16 cellular contexts compared by ENCODE assay signal in the genomic region with DNA sequence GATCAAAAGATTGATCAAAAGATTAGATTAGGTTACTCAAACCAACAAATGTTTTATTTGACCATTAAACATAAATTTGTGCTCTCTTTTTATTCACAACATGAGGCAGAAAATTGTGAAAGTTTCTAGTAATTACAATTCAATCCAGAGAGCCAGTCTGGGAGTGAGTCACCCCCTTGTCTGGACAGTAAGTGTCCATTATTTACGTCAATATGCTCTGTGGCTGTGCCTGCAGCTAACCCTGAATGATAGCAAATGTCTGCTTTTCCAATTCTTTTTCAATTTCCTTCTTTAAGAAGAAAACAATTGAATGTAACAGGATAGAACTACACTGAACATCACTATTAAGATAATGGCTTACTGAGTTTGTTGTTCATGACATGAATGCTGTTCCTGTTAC. TPM values are rescaled to one million over a fixed set of nuclear protein-coding genes. Genes with fewer than 3 reads are reported as not detected.
DNase-seq lines count a peak whose midpoint lies in the region; ATAC-seq, FAIRE-seq and TF ChIP-seq lines count a peak whose summit lies in the region.
"Had no signal": no experiment of that assay in that cellular context is flagged by ENCODE, and none has a peak within 500 bp of the region (broad histone marks: within the 10 kb centered on the region; RNA-seq: fewer than 3 reads in every experiment).

No MANE protein-coding gene starts in this region.

- TF ChIP-seq CTCF in IMR-90 (conservative IDR thresholded peaks at IDR 0.05; ENCODE audit: low read depth, low read length) (no peak), K562 (IDR thresholded peaks at IDR 0.05 in 2 of 3, conservative IDR thresholded peaks at IDR 0.05 in 1 of 3; ENCODE audit: insufficient read depth in 2 of 3, low read depth in 1 of 3, low read length in 3 of 3) (no peak)

- no peak overlapping the region for H3K27ac ChIP-seq in IMR-90 (ENCODE audit: insufficient read depth, low read length)
- H3K27ac ChIP-seq in K562 (ENCODE audit: extremely low read depth, low read depth, low read length) = no peak overlapping the region
- H3K27ac ChIP-seq: vagina had no signal

- peak overlapping the region; percentile 54; the same call in 1 of the 2 replicates for H3K56ac ChIP-seq in IMR-90 (ENCODE audit: extremely low read depth, insufficient read depth, low read length)

- H3K4me3 ChIP-seq in IMR-90 (ENCODE audit: insufficient read depth, low read depth, low read length) = no peak overlapping the region
- no peak overlapping the region for H3K4me3 ChIP-seq in K562
- H3K4me3 ChIP-seq: vagina had no signal

- FAIRE-seq in K562 (lab: Jason Lieb, UNC) = peak; percentile 6
- FAIRE-seq: HepG2 had no signal

- POLR2A ChIA-PET in IMR-90 (lab: Charles Lee; ENCODE audit: unreplicated experiment) = no interaction called here
- POLR2A ChIA-PET in K562 (lab: Yijun Ruan, JAX) = interaction anchor here (0.8 to 0.9 kb wide), 3 partner anchors 9 to 375 kb away, joined by 3 to 4 read pairs (median 3); no protein-coding TSS in a partner anchor

- H2BK15ac ChIP-seq in IMR-90 (ENCODE audit: low read depth, low read length) = no peak overlapping the region; the same call in 2 of the 3 replicates

- peak overlapping the region; percentile 74; the same call in 1 of the 2 replicates for H4K5ac ChIP-seq in IMR-90 (ENCODE audit: low read depth, low read length)

- no TSS peak for BruUV-seq in IMR-90 (replicated peaks; lab: Mats Ljungman, UMichigan)
- BruUV-seq in K562 (replicated peaks; lab: Mats Ljungman, UMichigan) = no TSS peak

- H2BK5ac ChIP-seq in IMR-90 (ENCODE audit: low read depth, low read length, poor library complexity, severe bottlenecking) = peak overlapping the region; percentile 99

- no peaks in the 10 kb centered on the region for H3K27me3 ChIP-seq in IMR-90 (ENCODE audit: control insufficient read depth, insufficient read depth, low read length)
- H3K27me3 ChIP-seq in K562 (ENCODE audit: control insufficient read depth in 2 of 2, insufficient read depth in 2 of 2, low read length in 2 of 2) = no peaks in the 10 kb centered on the region
- H3K27me3 ChIP-seq: vagina had no signal

- no peak overlapping the region for H3K9ac ChIP-seq in IMR-90 (ENCODE audit: low read depth, low read length)
- H3K9ac ChIP-seq in K562 (ENCODE audit: insufficient read depth in 1 of 2, low read depth in 2 of 2, low read length in 2 of 2) = no peak overlapping the region

- peak; percentile 58 for DNase-seq in AG08396 (ENCODE audit: low spot score)
- peak; percentile 90 for DNase-seq in IMR-90
- no peak for DNase-seq in K562 (ENCODE audit: extremely low read depth in 1 of 4, low spot score in 3 of 4)
- peak; percentile 16 for DNase-seq in kidney glomerular epithelial cell (lab: John Stamatoyannopoulos, UW)
- DNase-seq in activated T-cell treated with anti-CD3 and anti-CD28 coated beads, Interleukin-2, amount 50 U/mL, for 48 hours = no peak
- no peak for DNase-seq in GF-D8 (lab: John Stamatoyannopoulos, UW)
- no peak for DNase-seq in stimulated activated CD4-positive, alpha-beta T cell treated with anti-CD3 and anti-CD28 coated beads, Interleukin-4, amount 100 ng/mL, for 24 hours
- no peak for DNase-seq in stimulated activated naive CD8-positive, alpha-beta T cell treated with anti-CD3 and anti-CD28 coated beads, Interleukin-15, Interleukin-2, amounts not matched to agents 100 U/mL and 50 U/mL, for 24 hours
- DNase-seq: activated naive CD8-positive, alpha-beta T cell treated with anti-CD3 and anti-CD28 coated beads for 36 hours; CD4-positive, alpha-beta T cell; effector memory CD4-positive, alpha-beta T cell; naive B cell; NCI-H146 had no signal

- dilution Hi-C loops in IMR-90 (cut with HindIII; ENCODE audit: low sequenced_read_pairs, unreplicated experiment) = no loop called here

- TF ChIP-seq POLR2A in IMR-90 (IDR thresholded peaks at IDR 0.05; ENCODE audit: low read depth, low read length) (no peak), K562 (conservative IDR thresholded peaks at IDR 0.05) (no peak)

- no peak overlapping the region for H3K23ac ChIP-seq in IMR-90 (ENCODE audit: low read depth, low read length)

- peak overlapping the region; percentile 88; the same call in 1 of the 2 replicates for H2BK20ac ChIP-seq in IMR-90 (ENCODE audit: low read depth, low read length)

- peak overlapping the region; percentile 78; the same call in 1 of the 2 replicates for H3K18ac ChIP-seq in IMR-90 (ENCODE audit: low read depth, low read length)

- in situ Hi-C loops in IMR-90 (cut with MboI; ENCODE audit: low sequenced_read_pairs) = no loop called here
- in situ Hi-C loops in K562 (cut with MboI) = no loop called here

- intact Hi-C loops in IMR-90 (cut with micrococcal nuclease) (no loop called here), K562 (cut with micrococcal nuclease) (no loop called here)

- H3K4me1 ChIP-seq in IMR-90 (ENCODE audit: control insufficient read depth, insufficient read depth, low read length) (peaks cover 15% of the 10 kb centered on the region), K562 (replicated peaks in 1 of 2; ENCODE audit: control insufficient read depth in 2 of 2, insufficient read depth in 2 of 2, low read length in 2 of 2) (peaks cover 0 to 12% of the 10 kb centered on the region in 2 experiments; a peak in 2 of 5 replicates)
- H3K4me1 ChIP-seq: vagina had no signal

- no peak overlapping the region for H3K14ac ChIP-seq in IMR-90 (replicated peaks; ENCODE audit: low read depth, low read length)

- H3K79me1 ChIP-seq in IMR-90 (ENCODE audit: low read depth in 1 of 2, low read length in 2 of 2) = no peaks in the 10 kb centered on the region

- H3K36me3 ChIP-seq in IMR-90 (ENCODE audit: control insufficient read depth, insufficient read depth, low read length) = no peaks in the 10 kb centered on the region
- H3K36me3 ChIP-seq in K562 (ENCODE audit: control insufficient read depth, insufficient read depth, low read length) = no peaks in the 10 kb centered on the region
- H3K36me3 ChIP-seq: vagina had no signal

- H4K20me1 ChIP-seq in IMR-90 (ENCODE audit: insufficient read depth, low read length) = no peaks in the 10 kb centered on the region
- no peaks in the 10 kb centered on the region for H4K20me1 ChIP-seq in K562 (replicated peaks; ENCODE audit: control insufficient read depth, insufficient read depth, low read length)

- H2BK120ac ChIP-seq in IMR-90 (ENCODE audit: low read depth, low read length) = peak overlapping the region; percentile 91; the same call in 1 of the 2 replicates

- ATAC-seq in IMR-90 (ENCODE audit: low read depth) (peak; percentile 76), K562 (no peak)
- ATAC-seq in stimulated activated naive CD8-positive, alpha-beta T cell treated with anti-CD3 and anti-CD28 coated beads, Interleukin-15, Interleukin-2, amounts not matched to agents 100 U/mL and 50 U/mL, for 24 hours = no peak
- ATAC-seq: HepG2 had no signal

- peak overlapping the region in 1 of 2 experiments; percentile 86; a peak in 1 of 4 replicates for H4K8ac ChIP-seq in IMR-90 (ENCODE audit: low read depth in 2 of 2, low read length in 2 of 2)

- H3K4ac ChIP-seq in IMR-90 (ENCODE audit: low read depth, low read length) = peak overlapping the region; percentile 57; the same call in 1 of the 2 replicates

- H3K9me1 ChIP-seq in IMR-90 (ENCODE audit: insufficient read depth, low read length) = no peaks in the 10 kb centered on the region
- no peaks in the 10 kb centered on the region for H3K9me1 ChIP-seq in K562 (ENCODE audit: control insufficient read depth, insufficient read depth, low read length)

- H3K79me2 ChIP-seq in K562 (ENCODE audit: control insufficient read depth, insufficient read depth, low read length) = no peaks in the 10 kb centered on the region

- WGBS in IMR-90 (ENCODE audit: extremely low coverage in 2 of 2, insufficient read length in 1 of 2), 2 experiments = no CpG with 5 or more reads among the region's 1 CpG
- 6% methylated on average over 1 of the region's 1 CpG for WGBS in K562 (ENCODE audit: insufficient coverage, low coverage, missing lambda C conversion rate)

- CTCF ChIA-PET in IMR-90 (lab: Yijun Ruan, JAX) (interaction anchor here (0.6 kb wide), 1 partner anchor 1421 kb away, joined by 3 read pairs; no protein-coding TSS in a partner anchor), K562 (lab: Yijun Ruan, JAX; ENCODE audit: low intra/inter-chr PET ratio) (no interaction called here)

- H4K91ac ChIP-seq in IMR-90 (ENCODE audit: insufficient read depth, low read depth, low read length) = peak overlapping the region; percentile 67; the same call in 1 of the 2 replicates

- H2AK5ac ChIP-seq in IMR-90 (ENCODE audit: low read depth, low read length) = no peak overlapping the region

- no peaks in the 10 kb centered on the region for H3K9me3 ChIP-seq in IMR-90 (ENCODE audit: control insufficient read depth, insufficient read depth, low read length)
- no peaks in the 10 kb centered on the region for H3K9me3 ChIP-seq in K562 (replicated peaks; ENCODE audit: control insufficient read depth, insufficient read depth, low read depth, low read length)
- H3K9me3 ChIP-seq: vagina had no signal

- TF ChIP-seq EP300 in K562 (IDR thresholded peaks at IDR 0.05; ENCODE audit: low read length) = no peak

- H3K4me2 ChIP-seq in IMR-90 (ENCODE audit: low read depth, low read length) (peak overlapping the region; percentile 46; the same call in 1 of the 2 replicates), K562 (ENCODE audit: insufficient read depth, low read length) (no peak overlapping the region)

- no peak for TF ChIP-seq RAD21 in IMR-90 (IDR thresholded peaks at IDR 0.05; ENCODE audit: low read length)
- no peak for TF ChIP-seq RAD21 in K562 (CRISPR knock-in tag; conservative IDR thresholded peaks at IDR 0.05 in 1 of 2, IDR thresholded peaks at IDR 0.05 in 1 of 2)

- no peak overlapping the region for H2AK9ac ChIP-seq in IMR-90 (replicated peaks; ENCODE audit: low read depth, low read length, poor library complexity)

- H2AFZ ChIP-seq in IMR-90 (replicated peaks; ENCODE audit: low read length, poor library complexity) = no peak overlapping the region
- no peak overlapping the region for H2AFZ ChIP-seq in K562 (ENCODE audit: low read depth, low read length)

RNA-seq across cellular contexts. Expression of gene GNG11, which starts 27.9 kb away (rescaled TPM):
- total RNA-seq in IMR-90 (2012; rRNA removed) (6.1 and 11.1 TPM in 2 replicates), K562 (2014; rRNA removed) (not detected in 2 replicates), K562 (2014; rRNA removed; fragmentation: Illumina TruSeq; extraction: Trizol) (not detected in 2 replicates), K562 (2015; rRNA removed; fragmentation: Illumina TruSeq; extraction: Trizol) (not detected in 2 replicates), K562 (2021) (not detected in 2 replicates)
- polyA plus RNA-seq in IMR-90 (2012; rRNA removed) (10.1 and 10.5 TPM in 2 replicates), K562 (2011; rRNA removed) (0.06 TPM in 1 of 2 replicates, not detected in the other), K562 (2014; fragmentation: Illumina TruSeq; extraction: Trizol) (not detected in 2 replicates), K562 (2014; fragmentation: Nextera tagmentation; extraction: Ambion mirVana) (not detected), K562 (2014; rRNA removed) (not detected in 2 replicates)
- polyA plus RNA-seq in IMR-90 (2012; cell fraction: cytosol; rRNA removed) = 5.0 and 5.5 TPM in 2 replicates
- 2.0 and 3.3 TPM in 2 replicates for polyA plus RNA-seq in IMR-90 (2012; cell fraction: nucleus; rRNA removed; ENCODE audit: low replicate concordance)
- not detected in 2 replicates for total RNA-seq in K562 (2011; cell fraction: chromatin; rRNA removed; ENCODE audit: low replicate concordance)
- total RNA-seq in K562 (2011; cell fraction: nucleolus; rRNA removed) = not detected in 2 replicates
- not detected in 2 replicates for total RNA-seq in K562 (2011; cell fraction: nucleoplasm; rRNA removed)
- polyA plus RNA-seq in K562 (2011; cell fraction: cytosol; rRNA removed) = 0.03 TPM in 2 replicates
- not detected in 2 replicates for polyA plus RNA-seq in K562 (2011; cell fraction: nucleus; rRNA removed)
- not detected in 2 replicates for polyA plus RNA-seq in K562 (2012)
- polyA minus RNA-seq in K562 (2011; rRNA and poly(A)+ RNA removed) = not detected in 2 replicates
- polyA minus RNA-seq in K562 (2011; cell fraction: cytosol; rRNA and poly(A)+ RNA removed) = not detected in 2 replicates
- not detected in 2 replicates for polyA minus RNA-seq in K562 (2011; cell fraction: nucleus; rRNA and poly(A)+ RNA removed)
- total RNA-seq: activated naive CD8-positive, alpha-beta T cell treated with anti-CD3 and anti-CD28 coated beads for 36 hours; CD4-positive, alpha-beta T cell; HepG2 had no signal
- polyA plus RNA-seq: HepG2 had no signal

RNA-seq across cellular contexts. Expression of gene GNGT1, which starts 43.1 kb away (rescaled TPM):
- total RNA-seq in IMR-90 (2012; rRNA removed) (not detected in 2 replicates), K562 (2014; rRNA removed) (0.29 TPM in 1 of 2 replicates, not detected in the other), K562 (2014; rRNA removed; fragmentation: Illumina TruSeq; extraction: Trizol) (0.07 and 0.29 TPM in 2 replicates), K562 (2015; rRNA removed; fragmentation: Illumina TruSeq; extraction: Trizol) (0.33 and 0.49 TPM in 2 replicates), K562 (2021) (0.78 and 0.83 TPM in 2 replicates)
- polyA plus RNA-seq in IMR-90 (2012; rRNA removed) (not detected in 2 replicates), K562 (2011; rRNA removed) (0.04 and 0.24 TPM in 2 replicates), K562 (2014; fragmentation: Illumina TruSeq; extraction: Trizol) (not detected in 2 replicates), K562 (2014; fragmentation: Nextera tagmentation; extraction: Ambion mirVana) (under 1 TPM; 0.51 to 0.83 TPM), K562 (2014; rRNA removed) (0.65 TPM in 1 of 2 replicates, not detected in the other)
- polyA plus RNA-seq in IMR-90 (2012; cell fraction: cytosol; rRNA removed) = not detected in 2 replicates
- polyA plus RNA-seq in IMR-90 (2012; cell fraction: nucleus; rRNA removed; ENCODE audit: low replicate concordance) = not detected in 2 replicates
- not detected in 2 replicates for total RNA-seq in K562 (2011; cell fraction: chromatin; rRNA removed; ENCODE audit: low replicate concordance)
- 0.17 and 0.39 TPM in 2 replicates for total RNA-seq in K562 (2011; cell fraction: nucleolus; rRNA removed)
- 0.29 TPM in 1 of 2 replicates, not detected in the other for total RNA-seq in K562 (2011; cell fraction: nucleoplasm; rRNA removed)
- not detected in 2 replicates for polyA plus RNA-seq in K562 (2011; cell fraction: cytosol; rRNA removed)
- 0.20 and 0.26 TPM in 2 replicates for polyA plus RNA-seq in K562 (2011; cell fraction: nucleus; rRNA removed)
- 0.19 and 0.26 TPM in 2 replicates for polyA plus RNA-seq in K562 (2012)
- not detected in 2 replicates for polyA minus RNA-seq in K562 (2011; rRNA and poly(A)+ RNA removed)
- polyA minus RNA-seq in K562 (2011; cell fraction: cytosol; rRNA and poly(A)+ RNA removed) = 0.64 TPM in 1 of 2 replicates, not detected in the other
- 1.9 and 2.4 TPM in 2 replicates for polyA minus RNA-seq in K562 (2011; cell fraction: nucleus; rRNA and poly(A)+ RNA removed)
- total RNA-seq: activated naive CD8-positive, alpha-beta T cell treated with anti-CD3 and anti-CD28 coated beads for 36 hours; CD4-positive, alpha-beta T cell; HepG2; skeletal muscle tissue; vagina had no signal
- polyA plus RNA-seq: HepG2 had no signal

RNA-seq across cellular contexts. Expression of gene BET1, which starts 54.7 kb away (rescaled TPM):
- 9.9 and 36.4 TPM in 2 replicates for total RNA-seq in IMR-90 (2012; rRNA removed)
- polyA plus RNA-seq in IMR-90 (2012; rRNA removed) = 21.6 and 33.2 TPM in 2 replicates
- 4.5 and 8.7 TPM in 2 replicates for polyA plus RNA-seq in IMR-90 (2012; cell fraction: cytosol; rRNA removed)
- 1.8 and 10.5 TPM in 2 replicates for polyA plus RNA-seq in IMR-90 (2012; cell fraction: nucleus; rRNA removed; ENCODE audit: low replicate concordance)
- 9.4 and 19.3 TPM in 2 replicates for total RNA-seq in K562 (2011; cell fraction: chromatin; rRNA removed; ENCODE audit: low replicate concordance)
- 6.7 and 6.8 TPM in 2 replicates for total RNA-seq in K562 (2011; cell fraction: nucleolus; rRNA removed)
- total RNA-seq in K562 (2011; cell fraction: nucleoplasm; rRNA removed) = 15.0 and 28.5 TPM in 2 replicates
- total RNA-seq in K562 (2014; rRNA removed) = 15.8 and 25.3 TPM in 2 replicates
- 36.5 and 40.5 TPM in 2 replicates for total RNA-seq in K562 (2014; rRNA removed; fragmentation: Illumina TruSeq; extraction: Trizol)
- 27.3 and 29.8 TPM in 2 replicates for total RNA-seq in K562 (2015; rRNA removed; fragmentation: Illumina TruSeq; extraction: Trizol)
- 30.6 and 31.6 TPM in 2 replicates for total RNA-seq in K562 (2021)
- polyA plus RNA-seq in K562 (2011; rRNA removed) = 48.1 and 64.6 TPM in 2 replicates
- polyA plus RNA-seq in K562 (2011; cell fraction: cytosol; rRNA removed) = 11.8 and 28.3 TPM in 2 replicates
- 16.9 and 23.9 TPM in 2 replicates for polyA plus RNA-seq in K562 (2011; cell fraction: nucleus; rRNA removed)
- polyA plus RNA-seq in K562 (2012) = 27.6 and 42.4 TPM in 2 replicates
- polyA plus RNA-seq in K562 (2014; fragmentation: Illumina TruSeq; extraction: Trizol) = 38.2 and 45.6 TPM in 2 replicates
- polyA plus RNA-seq in K562 (2014; fragmentation: Nextera tagmentation; extraction: Ambion mirVana) = 100 to 1,000 TPM; 171 to 190 TPM
- 37.8 and 38.5 TPM in 2 replicates for polyA plus RNA-seq in K562 (2014; rRNA removed)
- polyA minus RNA-seq in K562 (2011; rRNA and poly(A)+ RNA removed) = 14.0 and 17.3 TPM in 2 replicates
- 7.0 and 9.6 TPM in 2 replicates for polyA minus RNA-seq in K562 (2011; cell fraction: cytosol; rRNA and poly(A)+ RNA removed)
- 11.2 and 22.5 TPM in 2 replicates for polyA minus RNA-seq in K562 (2011; cell fraction: nucleus; rRNA and poly(A)+ RNA removed)

RNA-seq across cellular contexts. Expression of gene TFPI2, which starts 58.9 kb away (rescaled TPM):
- total RNA-seq in IMR-90 (2012; rRNA removed) (48.9 and 53.6 TPM in 2 replicates), K562 (2014; rRNA removed) (not detected in 2 replicates), K562 (2014; rRNA removed; fragmentation: Illumina TruSeq; extraction: Trizol) (not detected in 2 replicates), K562 (2015; rRNA removed; fragmentation: Illumina TruSeq; extraction: Trizol) (0.07 and 0.08 TPM in 2 replicates), K562 (2021) (0.11 TPM in 1 of 2 replicates, not detected in the other)
- polyA plus RNA-seq in IMR-90 (2012; rRNA removed) (99.0 and 121 TPM in 2 replicates), K562 (2011; rRNA removed) (0.25 TPM in 1 of 2 replicates, not detected in the other), K562 (2014; fragmentation: Illumina TruSeq; extraction: Trizol) (0.10 TPM in 1 of 2 replicates, not detected in the other), K562 (2014; fragmentation: Nextera tagmentation; extraction: Ambion mirVana) (not detected), K562 (2014; rRNA removed) (0.17 and 0.53 TPM in 2 replicates)
- 55.1 and 97.0 TPM in 2 replicates for polyA plus RNA-seq in IMR-90 (2012; cell fraction: cytosol; rRNA removed)
- polyA plus RNA-seq in IMR-90 (2012; cell fraction: nucleus; rRNA removed; ENCODE audit: low replicate concordance) = 41.5 and 59.6 TPM in 2 replicates
- total RNA-seq in K562 (2011; cell fraction: chromatin; rRNA removed; ENCODE audit: low replicate concordance) = 0.79 TPM in 1 of 2 replicates, not detected in the other
- total RNA-seq in K562 (2011; cell fraction: nucleolus; rRNA removed) = not detected in 2 replicates
- total RNA-seq in K562 (2011; cell fraction: nucleoplasm; rRNA removed) = not detected in 2 replicates
- 1.00 TPM in 1 of 2 replicates, not detected in the other for polyA plus RNA-seq in K562 (2011; cell fraction: cytosol; rRNA removed)
- 0.28 TPM in 1 of 2 replicates, not detected in the other for polyA plus RNA-seq in K562 (2011; cell fraction: nucleus; rRNA removed)
- polyA plus RNA-seq in K562 (2012) = 0.25 and 0.29 TPM in 2 replicates
- 0.18 TPM in 1 of 2 replicates, not detected in the other for polyA minus RNA-seq in K562 (2011; rRNA and poly(A)+ RNA removed)
- polyA minus RNA-seq in K562 (2011; cell fraction: cytosol; rRNA and poly(A)+ RNA removed) = not detected in 2 replicates
- not detected in 2 replicates for polyA minus RNA-seq in K562 (2011; cell fraction: nucleus; rRNA and poly(A)+ RNA removed)
- total RNA-seq: activated naive CD8-positive, alpha-beta T cell treated with anti-CD3 and anti-CD28 coated beads for 36 hours; CD4-positive, alpha-beta T cell had no signal

Comparison
In these comparisons a context has a peak if more than half of its experiments do, and no peak if none do; other contexts are left out.
1. DNase-seq: peak in AG08396 (single experiment), IMR-90 (single experiment) and kidney glomerular epithelial cell (single experiment); none in K562 (0 of 4), activated T-cell treated with anti-CD3 and anti-CD28 coated beads, Interleukin-2, amount 50 U/mL, for 48 hours (0 of 2), GF-D8 (single experiment), stimulated activated CD4-positive, alpha-beta T cell treated with anti-CD3 and anti-CD28 coated beads, Interleukin-4, amount 100 ng/mL, for 24 hours (single experiment) and stimulated activated naive CD8-positive, alpha-beta T cell treated with anti-CD3 and anti-CD28 coated beads, Interleukin-15, Interleukin-2, amounts not matched to agents 100 U/mL and 50 U/mL, for 24 hours (single experiment).